In genomic region chr12:8077207-8077606, GRCh38 we compare ENCODE assay signal across 12 cellular contexts. TPM values are rescaled to one million over a fixed set of nuclear protein-coding genes. Genes with fewer than 3 reads are reported as not detected.
DNase-seq lines count a peak whose midpoint lies in the region; ATAC-seq, FAIRE-seq and TF ChIP-seq lines count a peak whose summit lies in the region.
"Had no signal": no experiment of that assay in that cellular context is flagged by ENCODE, and none has a peak within 500 bp of the region (broad histone marks: within the 10 kb centered on the region; RNA-seq: fewer than 3 reads in every experiment).

No MANE protein-coding gene starts in this region.

- TF ChIP-seq RAD21 in K562 (CRISPR knock-in tag; conservative IDR thresholded peaks at IDR 0.05 in 1 of 2, IDR thresholded peaks at IDR 0.05 in 1 of 2) = no peak

- no peak for ATAC-seq in K562
- ATAC-seq in HG02840 (IDR thresholded peaks at IDR 0.05; ENCODE audit: low FRiP score, unreplicated experiment) = no peak

- H2AFZ ChIP-seq in K562 (ENCODE audit: low read depth, low read length) = no peak overlapping the region
- peak overlapping the region; percentile 2 for H2AFZ ChIP-seq in neural progenitor cell (replicated peaks)

- no peaks in the 10 kb centered on the region for H3K36me3 Mint-ChIP-seq in neural progenitor cell

- H3K27ac Mint-ChIP-seq in neural progenitor cell = no peak overlapping the region
- H3K27ac Mint-ChIP-seq: activated CD4-positive, alpha-beta memory T cell treated with anti-CD3 and anti-CD28 coated beads for 36 hours had no signal

- no TSS peak for BruUV-seq in K562 (replicated peaks; lab: Mats Ljungman, UMichigan)

- in situ Hi-C loops in K562 (cut with MboI) = no loop called here

- H3K27ac ChIP-seq in K562 (ENCODE audit: extremely low read depth, low read depth, low read length) (no peak overlapping the region), neural progenitor cell (no peak overlapping the region), ascending aorta (no peak overlapping the region)
- H3K27ac ChIP-seq: SJSA1 had no signal

- POLR2A ChIA-PET in K562 (lab: Yijun Ruan, JAX) = no interaction called here

- no peak for TF ChIP-seq EP300 in K562 (IDR thresholded peaks at IDR 0.05; ENCODE audit: low read length)

- H3K9me3 ChIP-seq in K562 (replicated peaks; ENCODE audit: control insufficient read depth, insufficient read depth, low read depth, low read length) (no peaks in the 10 kb centered on the region), neural progenitor cell (ENCODE audit: low read depth) (no peaks in the 10 kb centered on the region), ascending aorta (no peaks in the 10 kb centered on the region)
- H3K9me3 ChIP-seq: SJSA1 had no signal

- CTCF ChIA-PET in K562 (lab: Yijun Ruan, JAX; ENCODE audit: low intra/inter-chr PET ratio) = interaction anchor here (2.7 kb wide), 1 partner anchor 31 kb away, joined by 18 read pairs; no protein-coding TSS in a partner anchor

- peaks cover 7 to 17% of the 10 kb centered on the region in 2 experiments; a peak in 3 of 5 replicates for H3K4me1 ChIP-seq in K562 (replicated peaks in 1 of 2; ENCODE audit: control insufficient read depth in 2 of 2, insufficient read depth in 2 of 2, low read length in 2 of 2)
- H3K4me1 ChIP-seq in neural progenitor cell = peaks cover 8% of the 10 kb centered on the region
- H3K4me1 ChIP-seq in ascending aorta = peaks cover 0 to 9% of the 10 kb centered on the region in 2 donors

- intact Hi-C loops in K562 (cut with micrococcal nuclease) = no loop called here
- intact Hi-C loops in ascending aorta (cut with DNase I) = loop anchor here (1.0 kb wide), 1 partner anchor 30 kb away; no protein-coding TSS in a partner anchor

- H4K20me1 ChIP-seq in K562 (replicated peaks; ENCODE audit: control insufficient read depth, insufficient read depth, low read length) = no peaks in the 10 kb centered on the region
- no peaks in the 10 kb centered on the region for H4K20me1 ChIP-seq in neural progenitor cell (ENCODE audit: low read depth)

- peaks cover 9% of the 10 kb centered on the region for H3K4me1 Mint-ChIP-seq in neural progenitor cell

- DNase-seq in NCI-H1105 treated with DMSO at 0.1 percent for 48 hours (lab: John Stamatoyannopoulos, UW) (peak; percentile 16), NCI-H1105 (lab: John Stamatoyannopoulos, UW) (no peak), NB4 (ENCODE audit: low read depth) (peak; percentile 54), K562 (ENCODE audit: extremely low read depth in 1 of 4, low spot score in 3 of 4) (no peak), neural progenitor cell (ENCODE audit: low spot score) (no peak), NCI-H526 (lab: John Stamatoyannopoulos, UW) (no peak), ascending aorta (ENCODE audit: low spot score in 2 of 2) (no peak)
- DNase-seq: activated CD4-positive, alpha-beta memory T cell treated with anti-CD3 and anti-CD28 coated beads for 36 hours; NCI-H1092 had no signal

- no peak overlapping the region for H3K9ac ChIP-seq in K562 (ENCODE audit: insufficient read depth in 1 of 2, low read depth in 2 of 2, low read length in 2 of 2)
- no peak overlapping the region for H3K9ac ChIP-seq in neural progenitor cell

- TF ChIP-seq CTCF in NB4 (IDR thresholded peaks at IDR 0.05; ENCODE audit: low read depth, low read length) (no peak), K562 (IDR thresholded peaks at IDR 0.05 in 2 of 3, conservative IDR thresholded peaks at IDR 0.05 in 1 of 3; ENCODE audit: insufficient read depth in 2 of 3, low read depth in 1 of 3, low read length in 3 of 3) (no peak), neural progenitor cell (IDR thresholded peaks at IDR 0.05) (no peak), ascending aorta (IDR thresholded peaks at IDR 0.05) (no peak)

- H3K9me1 ChIP-seq in K562 (ENCODE audit: control insufficient read depth, insufficient read depth, low read length) = no peaks in the 10 kb centered on the region

- H3K4me2 ChIP-seq in K562 (ENCODE audit: insufficient read depth, low read length) (no peak overlapping the region), neural progenitor cell (no peak overlapping the region)

- FAIRE-seq in K562 (lab: Jason Lieb, UNC) = no peak
- FAIRE-seq: A204.1 had no signal

- H3K36me3 ChIP-seq in K562 (ENCODE audit: control insufficient read depth, insufficient read depth, low read length) = no peaks in the 10 kb centered on the region
- no peaks in the 10 kb centered on the region for H3K36me3 ChIP-seq in neural progenitor cell
- H3K36me3 ChIP-seq in ascending aorta = no peaks in the 10 kb centered on the region

- H3K9me3 Mint-ChIP-seq in neural progenitor cell = no peaks in the 10 kb centered on the region
- H3K9me3 Mint-ChIP-seq: activated CD4-positive, alpha-beta memory T cell treated with anti-CD3 and anti-CD28 coated beads for 36 hours had no signal

- H3K4me3 ChIP-seq in NB4 (ENCODE audit: low read depth, low read length) (no peak overlapping the region), K562 (no peak overlapping the region), neural progenitor cell (no peak overlapping the region), ascending aorta (no peak overlapping the region)
- H3K4me3 ChIP-seq: SJSA1 had no signal

- no peaks in the 10 kb centered on the region for H3K27me3 Mint-ChIP-seq in neural progenitor cell (ENCODE audit: insufficient read depth, low read depth)
- H3K27me3 Mint-ChIP-seq: activated CD4-positive, alpha-beta memory T cell treated with anti-CD3 and anti-CD28 coated beads for 36 hours had no signal

- H3K4me3 Mint-ChIP-seq in neural progenitor cell = no peak overlapping the region
- H3K4me3 Mint-ChIP-seq: activated CD4-positive, alpha-beta memory T cell treated with anti-CD3 and anti-CD28 coated beads for 36 hours had no signal

- TF ChIP-seq POLR2A in NB4 (IDR thresholded peaks at IDR 0.05; ENCODE audit: extremely low read depth, insufficient read length) = no peak
- no peak for TF ChIP-seq POLR2A in K562 (conservative IDR thresholded peaks at IDR 0.05)

- WGBS in K562 (ENCODE audit: insufficient coverage, low coverage, missing lambda C conversion rate) = 23% methylated on average over 4 of the region's 4 CpGs

- H3K27me3 ChIP-seq in K562 (ENCODE audit: control insufficient read depth in 2 of 2, insufficient read depth in 2 of 2, low read length in 2 of 2) (no peaks in the 10 kb centered on the region), neural progenitor cell (no peaks in the 10 kb centered on the region), ascending aorta (no peaks in the 10 kb centered on the region)
- H3K27me3 ChIP-seq: SJSA1 had no signal

- peaks cover 14% of the 10 kb centered on the region for H3K79me2 ChIP-seq in K562 (ENCODE audit: control insufficient read depth, insufficient read depth, low read length)
- peaks cover 5% of the 10 kb centered on the region for H3K79me2 ChIP-seq in neural progenitor cell (ENCODE audit: low read depth)

- peaks cover 14% of the 10 kb centered on the region for H3F3A ChIP-seq in neural progenitor cell (ENCODE audit: low read depth)

RNA-seq across cellular contexts. Expression of gene NECAP1, which starts 4.9 kb away (rescaled TPM):
- 30.9 and 56.0 TPM in 2 replicates for total RNA-seq in K562 (2011; cell fraction: chromatin; rRNA removed; ENCODE audit: low replicate concordance)
- 19.0 and 19.1 TPM in 2 replicates for total RNA-seq in K562 (2011; cell fraction: nucleolus; rRNA removed)
- total RNA-seq in K562 (2011; cell fraction: nucleoplasm; rRNA removed) = 36.8 and 50.1 TPM in 2 replicates
- total RNA-seq in K562 (2014; rRNA removed) = 21.7 and 21.9 TPM in 2 replicates
- 21.0 and 23.6 TPM in 2 replicates for total RNA-seq in K562 (2014; rRNA removed; fragmentation: Illumina TruSeq; extraction: Trizol)
- 22.8 and 27.4 TPM in 2 replicates for total RNA-seq in K562 (2015; rRNA removed; fragmentation: Illumina TruSeq; extraction: Trizol)
- 18.9 and 21.7 TPM in 2 replicates for total RNA-seq in K562 (2021)
- polyA plus RNA-seq in K562 (2011; rRNA removed) = 19.1 and 20.9 TPM in 2 replicates
- 18.7 and 21.6 TPM in 2 replicates for polyA plus RNA-seq in K562 (2011; cell fraction: cytosol; rRNA removed)
- polyA plus RNA-seq in K562 (2011; cell fraction: nucleus; rRNA removed) = 31.6 and 38.3 TPM in 2 replicates
- 11.3 and 13.4 TPM in 2 replicates for polyA plus RNA-seq in K562 (2012)
- 17.1 and 18.1 TPM in 2 replicates for polyA plus RNA-seq in K562 (2014; fragmentation: Illumina TruSeq; extraction: Trizol)
- polyA plus RNA-seq in K562 (2014; fragmentation: Nextera tagmentation; extraction: Ambion mirVana) = 10 to 100 TPM; 22.1 to 32.8 TPM
- 19.0 and 22.5 TPM in 2 replicates for polyA plus RNA-seq in K562 (2014; rRNA removed)
- polyA minus RNA-seq in K562 (2011; rRNA and poly(A)+ RNA removed) = 26.2 and 32.6 TPM in 2 replicates
- polyA minus RNA-seq in K562 (2011; cell fraction: cytosol; rRNA and poly(A)+ RNA removed) = 15.3 and 16.4 TPM in 2 replicates
- polyA minus RNA-seq in K562 (2011; cell fraction: nucleus; rRNA and poly(A)+ RNA removed) = 11.2 and 28.4 TPM in 2 replicates
- 25.2 and 40.1 TPM in 2 replicates for total RNA-seq in neural progenitor cell (ENCODE audit: low replicate concordance)
- total RNA-seq in ascending aorta = 11.2 TPM

RNA-seq across cellular contexts. Expression of gene C3AR1, which starts 11.0 kb away (rescaled TPM):
- 8.0 and 9.9 TPM in 2 replicates for total RNA-seq in K562 (2011; cell fraction: chromatin; rRNA removed; ENCODE audit: low replicate concordance)
- total RNA-seq in K562 (2011; cell fraction: nucleolus; rRNA removed) = 8.6 and 12.2 TPM in 2 replicates
- 8.4 and 9.2 TPM in 2 replicates for total RNA-seq in K562 (2011; cell fraction: nucleoplasm; rRNA removed)
- total RNA-seq in K562 (2014; rRNA removed) = 2.2 and 2.5 TPM in 2 replicates
- 3.7 and 3.8 TPM in 2 replicates for total RNA-seq in K562 (2014; rRNA removed; fragmentation: Illumina TruSeq; extraction: Trizol)
- total RNA-seq in K562 (2015; rRNA removed; fragmentation: Illumina TruSeq; extraction: Trizol) = 2.4 and 2.5 TPM in 2 replicates
- total RNA-seq in K562 (2021) = 3.5 and 3.9 TPM in 2 replicates
- 3.6 and 9.5 TPM in 2 replicates for polyA plus RNA-seq in K562 (2011; rRNA removed)
- 4.2 and 13.5 TPM in 2 replicates for polyA plus RNA-seq in K562 (2011; cell fraction: cytosol; rRNA removed)
- polyA plus RNA-seq in K562 (2011; cell fraction: nucleus; rRNA removed) = 3.5 and 8.0 TPM in 2 replicates
- 4.2 and 4.7 TPM in 2 replicates for polyA plus RNA-seq in K562 (2012)
- 7.0 and 7.2 TPM in 2 replicates for polyA plus RNA-seq in K562 (2014; fragmentation: Illumina TruSeq; extraction: Trizol)
- polyA plus RNA-seq in K562 (2014; fragmentation: Nextera tagmentation; extraction: Ambion mirVana) = 10 to 100 TPM; 11.5 to 12.9 TPM
- polyA plus RNA-seq in K562 (2014; rRNA removed) = 4.7 and 5.3 TPM in 2 replicates
- polyA minus RNA-seq in K562 (2011; rRNA and poly(A)+ RNA removed) = 4.7 and 8.5 TPM in 2 replicates
- 0.64 and 5.8 TPM in 2 replicates for polyA minus RNA-seq in K562 (2011; cell fraction: cytosol; rRNA and poly(A)+ RNA removed)
- polyA minus RNA-seq in K562 (2011; cell fraction: nucleus; rRNA and poly(A)+ RNA removed) = 1.8 and 2.4 TPM in 2 replicates
- not detected in 2 replicates for total RNA-seq in neural progenitor cell (ENCODE audit: low replicate concordance)
- 2.0 TPM for total RNA-seq in ascending aorta

RNA-seq across cellular contexts. Expression of gene FOXJ2, which starts 44.7 kb away (rescaled TPM):
- total RNA-seq in K562 (2011; cell fraction: chromatin; rRNA removed; ENCODE audit: low replicate concordance) = 4.7 and 7.3 TPM in 2 replicates
- 4.7 and 4.9 TPM in 2 replicates for total RNA-seq in K562 (2011; cell fraction: nucleolus; rRNA removed)
- total RNA-seq in K562 (2011; cell fraction: nucleoplasm; rRNA removed) = 4.8 and 7.8 TPM in 2 replicates
- total RNA-seq in K562 (2014; rRNA removed) (2.9 and 4.0 TPM in 2 replicates), K562 (2014; rRNA removed; fragmentation: Illumina TruSeq; extraction: Trizol) (1.9 and 2.1 TPM in 2 replicates), K562 (2015; rRNA removed; fragmentation: Illumina TruSeq; extraction: Trizol) (2.4 and 2.5 TPM in 2 replicates), K562 (2021) (6.6 and 6.8 TPM in 2 replicates), neural progenitor cell (ENCODE audit: low replicate concordance) (6.8 and 7.4 TPM in 2 replicates), ascending aorta (17.1 TPM)
- polyA plus RNA-seq in K562 (2011; rRNA removed) (2.3 and 3.2 TPM in 2 replicates), K562 (2014; fragmentation: Illumina TruSeq; extraction: Trizol) (5.7 and 7.5 TPM in 2 replicates), K562 (2014; fragmentation: Nextera tagmentation; extraction: Ambion mirVana) (1 to 10 TPM; 1.0 to 1.1 TPM), K562 (2014; rRNA removed) (3.7 and 4.2 TPM in 2 replicates)
- 1.6 and 2.1 TPM in 2 replicates for polyA plus RNA-seq in K562 (2011; cell fraction: cytosol; rRNA removed)
- 4.8 and 7.3 TPM in 2 replicates for polyA plus RNA-seq in K562 (2011; cell fraction: nucleus; rRNA removed)
- polyA plus RNA-seq in K562 (2012) = 5.1 and 6.6 TPM in 2 replicates
- polyA minus RNA-seq in K562 (2011; rRNA and poly(A)+ RNA removed) = 2.2 TPM in 2 replicates
- 2.2 and 3.4 TPM in 2 replicates for polyA minus RNA-seq in K562 (2011; cell fraction: cytosol; rRNA and poly(A)+ RNA removed)
- polyA minus RNA-seq in K562 (2011; cell fraction: nucleus; rRNA and poly(A)+ RNA removed) = 1.6 and 2.4 TPM in 2 replicates

RNA-seq across cellular contexts. Expression of gene CLEC4A, which starts 46.2 kb away (rescaled TPM):
- total RNA-seq in K562 (2011; cell fraction: chromatin; rRNA removed; ENCODE audit: low replicate concordance) = 0.67 and 1.4 TPM in 2 replicates
- total RNA-seq in K562 (2011; cell fraction: nucleolus; rRNA removed) = not detected in 2 replicates
- not detected in 2 replicates for total RNA-seq in K562 (2011; cell fraction: nucleoplasm; rRNA removed)
- total RNA-seq in K562 (2014; rRNA removed) = not detected in 2 replicates
- not detected in 2 replicates for total RNA-seq in K562 (2014; rRNA removed; fragmentation: Illumina TruSeq; extraction: Trizol)
- total RNA-seq in K562 (2015; rRNA removed; fragmentation: Illumina TruSeq; extraction: Trizol) = not detected in 2 replicates
- total RNA-seq in K562 (2021) = 0.16 TPM in 1 of 2 replicates, not detected in the other
- 0.20 and 0.46 TPM in 2 replicates for polyA plus RNA-seq in K562 (2011; rRNA removed)
- polyA plus RNA-seq in K562 (2011; cell fraction: cytosol; rRNA removed) = 0.32 TPM in 1 of 2 replicates, not detected in the other
- 2.1 TPM in 1 of 2 replicates, not detected in the other for polyA plus RNA-seq in K562 (2011; cell fraction: nucleus; rRNA removed)
- 0.09 and 0.89 TPM in 2 replicates for polyA plus RNA-seq in K562 (2012)
- not detected in 2 replicates for polyA plus RNA-seq in K562 (2014; fragmentation: Illumina TruSeq; extraction: Trizol)
- polyA plus RNA-seq in K562 (2014; fragmentation: Nextera tagmentation; extraction: Ambion mirVana) = under 1 TPM; 0.06 to 0.27 TPM
- not detected in 2 replicates for polyA plus RNA-seq in K562 (2014; rRNA removed)
- polyA minus RNA-seq in K562 (2011; rRNA and poly(A)+ RNA removed) = not detected in 2 replicates
- not detected in 2 replicates for polyA minus RNA-seq in K562 (2011; cell fraction: cytosol; rRNA and poly(A)+ RNA removed)
- polyA minus RNA-seq in K562 (2011; cell fraction: nucleus; rRNA and poly(A)+ RNA removed) = not detected in 2 replicates
- total RNA-seq in neural progenitor cell (ENCODE audit: low replicate concordance) = 0.43 and 2.0 TPM in 2 replicates
- 28.8 TPM for total RNA-seq in ascending aorta
- total RNA-seq: SJSA1 had no signal

Comparison
In these comparisons a context has a peak if more than half of its experiments do, and no peak if none do; other contexts are left out.
1. DNase-seq: peak in NCI-H1105 treated with DMSO at 0.1 percent for 48 hours (single experiment) and NB4 (single experiment); none in NCI-H1105 (single experiment), K562 (0 of 4), neural progenitor cell (single experiment), NCI-H526 (0 of 2) and ascending aorta (0 of 2).